Comparison of ENCODE assay signal across 15 cellular contexts in genomic region chr7:128357366-128357662, GRCh38.
"Had no signal": no experiment of that assay in that cellular context is flagged by ENCODE, and none has a peak within 500 bp of the region (broad histone marks: within the 10 kb centered on the region; RNA-seq: fewer than 3 reads in every experiment).

No MANE protein-coding gene starts in this region.

- H3K27me3 ChIP-seq: gastrocnemius medialis had no signal

- H3K4me3 ChIP-seq: dorsolateral prefrontal cortex, gastrocnemius medialis, sigmoid colon, spleen, stomach, uterus had no signal

- H3K9me3 ChIP-seq: gastrocnemius medialis, sigmoid colon, spleen, stomach, uterus had no signal

- H3K27ac ChIP-seq: dorsolateral prefrontal cortex, gastrocnemius medialis, sigmoid colon, spleen, stomach, uterus had no signal

- H3K36me3 ChIP-seq: gastrocnemius medialis, sigmoid colon, spleen, stomach, uterus had no signal

- H3K4me1 Mint-ChIP-seq: endodermal cell had no signal

- H3K4me3 Mint-ChIP-seq: activated naive CD4-positive, alpha-beta T cell treated with anti-CD3 and anti-CD28 coated beads for 36 hours; activated T-helper 17 cell treated with anti-CD3 and anti-CD28 coated beads, Interleukin-2, amount 50 U/mL, for 72 hours; endodermal cell; naive thymus-derived CD8-positive, alpha-beta T cell had no signal

- H3K27ac Mint-ChIP-seq: activated naive CD4-positive, alpha-beta T cell treated with anti-CD3 and anti-CD28 coated beads for 36 hours; activated T-helper 17 cell treated with anti-CD3 and anti-CD28 coated beads, Interleukin-2, amount 50 U/mL, for 72 hours; endodermal cell; naive thymus-derived CD8-positive, alpha-beta T cell had no signal

- DNase-seq: activated CD4-positive, alpha-beta T cell treated with anti-CD3 and anti-CD28 coated beads for 1 hour; activated CD4-positive, alpha-beta T cell treated with anti-CD3 and anti-CD28 coated beads, Interleukin-2, amount 50 U/mL, for 4 hours; activated naive CD4-positive, alpha-beta T cell treated with anti-CD3 and anti-CD28 coated beads for 36 hours; dorsolateral prefrontal cortex; endodermal cell; gastrocnemius medialis; left colon; mammary epithelial cell; naive thymus-derived CD8-positive, alpha-beta T cell; sigmoid colon; spleen; stimulated activated CD4-positive, alpha-beta T cell treated with anti-CD3 and anti-CD28 coated beads, Interleukin-1b, Interleukin-23, amount 100 ng/mL, for 48 hours; stomach; uterus had no signal

- H3K9me3 Mint-ChIP-seq: activated naive CD4-positive, alpha-beta T cell treated with anti-CD3 and anti-CD28 coated beads for 36 hours; activated T-helper 17 cell treated with anti-CD3 and anti-CD28 coated beads, Interleukin-2, amount 50 U/mL, for 72 hours; endodermal cell; naive thymus-derived CD8-positive, alpha-beta T cell had no signal
